In genomic region chr11:16794047-16794818, GRCh38 we compare ENCODE assay signal across 23 cellular contexts.
"Had no signal": no experiment of that assay in that cellular context is flagged by ENCODE, and none has a peak within 500 bp of the region (broad histone marks: within the 10 kb centered on the region; RNA-seq: fewer than 3 reads in every experiment).

No MANE protein-coding gene starts in this region.

- H3K79me2 ChIP-seq: parathyroid adenoma had no signal

- H3K9ac ChIP-seq: parathyroid adenoma had no signal

- H3K4me3 ChIP-seq: ascending aorta, esophagus muscularis mucosa, gastrocnemius medialis, left ventricle myocardium inferior, suprapubic skin, transverse colon had no signal

- FAIRE-seq: urothelium cell line had no signal

- H2AFZ ChIP-seq: parathyroid adenoma had no signal

- H3K9me3 ChIP-seq: ascending aorta, esophagus muscularis mucosa, gastrocnemius medialis, left ventricle myocardium inferior, suprapubic skin, transverse colon had no signal

- H3K36me3 ChIP-seq: ascending aorta, brain microvascular endothelial cell, gastrocnemius medialis, suprapubic skin, transverse colon had no signal

- H3K27ac ChIP-seq: brain microvascular endothelial cell, esophagus muscularis mucosa, gastrocnemius medialis, parathyroid adenoma, VCaP had no signal

- ATAC-seq: activated CD8-positive, alpha-beta memory T cell treated with anti-CD3 and anti-CD28 coated beads, Interleukin-2, amount 10 ng/mL, durations not matched to agents 7 days and 5 days; activated naive CD4-positive, alpha-beta T cell treated with anti-CD3 and anti-CD28 coated beads, Interleukin-2, amount 50 U/mL, for 72 hours; gastrocnemius medialis; natural killer cell had no signal

- H3K27me3 ChIP-seq: ascending aorta, brain microvascular endothelial cell, esophagus muscularis mucosa, gastrocnemius medialis, suprapubic skin, transverse colon had no signal

- DNase-seq: activated CD4-positive, alpha-beta T cell treated with anti-CD3 and anti-CD28 coated beads, Interleukin-2, amount 10 ng/mL, durations not matched to agents 7 days and 5 days; activated CD4-positive, CD25-positive, alpha-beta regulatory T cell treated with anti-CD3 and anti-CD28 coated beads, Interleukin-2, amount 50 U/mL, for 72 hours; activated CD8-positive, alpha-beta memory T cell treated with anti-CD3 and anti-CD28 coated beads, Interleukin-2, amount 10 ng/mL, durations not matched to agents 7 days and 5 days; activated gamma-delta T cell; activated T-cell treated with anti-CD3 and anti-CD28 coated beads for 4 hours; brain microvascular endothelial cell; effector memory CD8-positive, alpha-beta T cell; gastrocnemius medialis; hippocampal formation; kidney glomerular epithelial cell; left ventricle myocardium inferior; mammary epithelial cell; midbrain; natural killer cell; stimulated activated CD4-positive, alpha-beta T cell treated with anti-CD3 and anti-CD28 coated beads, Interleukin-4, amount 100 ng/mL, for 24 hours; transverse colon had no signal
